Comparison of ENCODE assay signal across 8 cellular contexts in genomic region chr4:1899149-1900086, GRCh38. TPM values are rescaled to one million over a fixed set of nuclear protein-coding genes. Genes with fewer than 3 reads are reported as not detected.
A peak's percentile ranks its signal among the peaks of the same experiment; 100 is the strongest.
DNase-seq lines count a peak whose midpoint lies in the region; ATAC-seq and TF ChIP-seq lines count a peak whose summit lies in the region.

No MANE protein-coding gene starts in this region.

- CTCF ChIA-PET in Panc1 (lab: Charles Lee) = interaction anchor here (0.6 kb wide), 1 partner anchor 33 kb away, joined by 7 read pairs; no protein-coding TSS in a partner anchor

- H3K27ac Mint-ChIP-seq in activated T-cell treated with anti-CD3 and anti-CD28 coated beads, Interleukin-2, amount 50 U/mL, for 72 hours = peak overlapping the region; percentile 78

- H3K27me3 Mint-ChIP-seq in activated T-cell treated with anti-CD3 and anti-CD28 coated beads, Interleukin-2, amount 50 U/mL, for 72 hours (ENCODE audit: low read depth) = no peaks in the 10 kb centered on the region

- H3K4me2 ChIP-seq in neuronal stem cell (ENCODE audit: insufficient read depth, low read length, poor library complexity, severe bottlenecking) = no peak overlapping the region

- in situ Hi-C loops in Panc1 (cut with HindIII; ENCODE audit: low pct_unique_long_range_greater_than_20kb, low sequenced_read_pairs) = no loop called here

- H2BK15ac ChIP-seq in neuronal stem cell (ENCODE audit: low read length) = no peak overlapping the region

- H3K4me3 ChIP-seq in Panc1 (ENCODE audit: low read depth in 2 of 2, low read length in 2 of 2) = no peak overlapping the region
- H3K4me3 ChIP-seq in fibroblast of mammary gland (ENCODE audit: control insufficient read depth, low read depth, low read length) = no peak overlapping the region
- no peak overlapping the region for H3K4me3 ChIP-seq in neuronal stem cell (ENCODE audit: low read length in 2 of 2)
- H3K4me3 ChIP-seq in stomach = no peak overlapping the region

- no peak for TF ChIP-seq EP300 in Ishikawa (IDR thresholded peaks at IDR 0.05; ENCODE audit: borderline replicate concordance)
- no peak for TF ChIP-seq EP300 in stomach (IDR thresholded peaks at IDR 0.05)

- no CpG with 5 or more reads among the region's 15 CpGs for WGBS in neuronal stem cell (ENCODE audit: extremely low coverage in 2 of 2, insufficient read length in 2 of 2, insufficient replicate concordance in 1 of 2), 2 donors
- 12 to 21% (median 20%) methylated on average over 14 to 15 of the region's 15 CpGs for WGBS in stomach, 5 donors

- POLR2A ChIA-PET in Panc1 (lab: Charles Lee) = no interaction called here

- intact Hi-C loops in Panc1 (cut with micrococcal nuclease; ENCODE audit: unreplicated experiment) = no loop called here
- intact Hi-C loops in stomach (cut with DNase I; ENCODE audit: low total_unique reads) = loop anchor here (10.0 kb wide), 1 partner anchor 85 kb away; no protein-coding TSS in a partner anchor

- H3K27ac ChIP-seq in Panc1 (ENCODE audit: low read length) = no peak overlapping the region; the same call in 1 of the 2 replicates
- H3K27ac ChIP-seq in neuronal stem cell (replicated peaks; ENCODE audit: low read length) = no peak overlapping the region
- H3K27ac ChIP-seq in stomach = no peak overlapping the region

- TF ChIP-seq CTCF in Panc1 (IDR thresholded peaks at IDR 0.05) (peak; percentile 85), fibroblast of mammary gland (conservative IDR thresholded peaks at IDR 0.05; ENCODE audit: control insufficient read depth, insufficient read depth, low read depth, low read length) (peak; percentile 79), stomach (IDR thresholded peaks at IDR 0.05) (peak in 5 of 7 experiments; percentile 71 to 92 (median 84))

- no peak overlapping the region for H4K8ac ChIP-seq in neuronal stem cell (ENCODE audit: low read depth, low read length)

- peaks cover 16% of the 10 kb centered on the region for H3K79me1 ChIP-seq in neuronal stem cell (ENCODE audit: low read depth, low read length)

- H3K9me3 ChIP-seq in Panc1 (ENCODE audit: control insufficient read depth, insufficient read depth, low read depth, low read length) = no peaks in the 10 kb centered on the region
- peaks cover 0 to 2% of the 10 kb centered on the region in 2 donors for H3K9me3 ChIP-seq in neuronal stem cell (replicated peaks in 1 of 2; ENCODE audit: control insufficient read depth in 2 of 2, insufficient read depth in 1 of 2, low read depth in 1 of 2, low read length in 2 of 2)
- H3K9me3 ChIP-seq in stomach = no peaks in the 10 kb centered on the region

- H3K9ac ChIP-seq in neuronal stem cell (ENCODE audit: low read depth, low read length, poor library complexity) = no peak overlapping the region

- no peak overlapping the region for H4K91ac ChIP-seq in neuronal stem cell (ENCODE audit: low read depth, low read length, poor library complexity)

- TF ChIP-seq POLR2A in stomach (IDR thresholded peaks at IDR 0.05) = no peak

- H3K4ac ChIP-seq in neuronal stem cell (ENCODE audit: low read length) = no peak overlapping the region

- H3K23ac ChIP-seq in neuronal stem cell (ENCODE audit: low read depth, low read length, poor library complexity) = no peak overlapping the region

- TF ChIP-seq RAD21 in Ishikawa (IDR thresholded peaks at IDR 0.05; ENCODE audit: low read depth) = peak; percentile 58

- peak overlapping the region in 1 of 2 donors; percentile 62 for H3K4me3 Mint-ChIP-seq in activated T-cell treated with anti-CD3 and anti-CD28 coated beads, Interleukin-2, amount 50 U/mL, for 72 hours

- H3K27me3 ChIP-seq in Panc1 (ENCODE audit: control insufficient read depth, insufficient read depth, low read length) (no peaks in the 10 kb centered on the region), neuronal stem cell (ENCODE audit: control insufficient read depth in 3 of 3, insufficient read depth in 3 of 3, low read depth in 1 of 3, low read length in 3 of 3) (no peaks in the 10 kb centered on the region), stomach (no peaks in the 10 kb centered on the region)

- H3K18ac ChIP-seq in neuronal stem cell (ENCODE audit: low read length) = no peak overlapping the region

- peaks cover 10% of the 10 kb centered on the region; the same call in 1 of the 2 replicates for H3K4me1 ChIP-seq in Panc1 (ENCODE audit: control insufficient read depth, insufficient read depth, low read length)
- H3K4me1 ChIP-seq in neuronal stem cell (ENCODE audit: control insufficient read depth in 2 of 2, insufficient read depth in 1 of 2, low read depth in 1 of 2, low read length in 2 of 2) = peaks cover 0 to 2% of the 10 kb centered on the region in 2 donors
- peaks cover 0 to 11% (median 3%) of the 10 kb centered on the region in 4 donors for H3K4me1 ChIP-seq in stomach

- H2BK120ac ChIP-seq in neuronal stem cell (ENCODE audit: low read depth, low read length) = no peak overlapping the region

- H3K14ac ChIP-seq in neuronal stem cell (ENCODE audit: low read length) = no peak overlapping the region

- H2BK5ac ChIP-seq in neuronal stem cell (ENCODE audit: low read length) = no peak overlapping the region

- H2AK5ac ChIP-seq in neuronal stem cell (ENCODE audit: low read depth, low read length) = no peak overlapping the region

- no peak overlapping the region for H2AFZ ChIP-seq in neuronal stem cell (ENCODE audit: low read length)

- DNase-seq in COLO829 (ENCODE audit: low spot score) (peak; percentile 88), Panc1 (ENCODE audit: low read depth, low spot score) (peak; percentile 41), fibroblast of mammary gland (ENCODE audit: low read depth) (peak; percentile 82), neuronal stem cell (ENCODE audit: low spot score) (peak; percentile 74), stomach (peak; percentile 73)
- DNase-seq in activated T-cell treated with anti-CD3 and anti-CD28 coated beads, Interleukin-2, amount 50 U/mL, for 72 hours = peak; percentile 71 to 80

- H3K36me3 ChIP-seq in Panc1 (ENCODE audit: control insufficient read depth, insufficient read depth, low read length) (peaks cover 2% of the 10 kb centered on the region; the same call in 1 of the 2 replicates), neuronal stem cell (replicated peaks in 1 of 2; ENCODE audit: control insufficient read depth in 2 of 2, insufficient read depth in 2 of 2, low read length in 2 of 2) (peaks cover 25 to 73% of the 10 kb centered on the region in 2 donors), stomach (peaks cover 18 to 40% (median 30%) of the 10 kb centered on the region in 4 donors)

- H3K36me3 Mint-ChIP-seq in activated T-cell treated with anti-CD3 and anti-CD28 coated beads, Interleukin-2, amount 50 U/mL, for 72 hours (ENCODE audit: insufficient read depth in 2 of 2) = peaks cover 8 to 36% of the 10 kb centered on the region in 2 donors

- no TSS peak for BruUV-seq in Panc1 (replicated peaks; lab: Mats Ljungman, UMichigan)

- no peak overlapping the region for H2BK12ac ChIP-seq in neuronal stem cell (ENCODE audit: low read length)

- no peaks in the 10 kb centered on the region for H3K9me3 Mint-ChIP-seq in activated T-cell treated with anti-CD3 and anti-CD28 coated beads, Interleukin-2, amount 50 U/mL, for 72 hours

- peak; percentile 76 for ATAC-seq in GM21423 (IDR thresholded peaks at IDR 0.05; ENCODE audit: unreplicated experiment)
- peak; percentile 91 for ATAC-seq in Panc1
- peak; percentile 93 to 95 for ATAC-seq in activated T-cell treated with anti-CD3 and anti-CD28 coated beads, Interleukin-2, amount 50 U/mL, for 72 hours (replicated peaks in 1 of 2)

- peaks cover 42% of the 10 kb centered on the region for H3K4me1 Mint-ChIP-seq in activated T-cell treated with anti-CD3 and anti-CD28 coated beads, Interleukin-2, amount 50 U/mL, for 72 hours (ENCODE audit: low read depth)

TF ChIP-seq in Ishikawa, 13 proteins besides CTCF, POLR2A, EP300 and RAD21 (continues in another document):
- TF ChIP-seq USF1 (IDR thresholded peaks at IDR 0.05) (no peak), TAF1 (IDR thresholded peaks at IDR 0.05; ENCODE audit: low read depth) (no peak), EGR1 (IDR thresholded peaks at IDR 0.05) (no peak), MAX (IDR thresholded peaks at IDR 0.05) (no peak), CREB1 (IDR thresholded peaks at IDR 0.05; ENCODE audit: low read depth) (no peak)

RNA-seq across cellular contexts. Expression of gene NSD2, which starts 28.2 kb away (rescaled TPM):
- total RNA-seq in Panc1 (2021; ENCODE audit: unreplicated experiment) = 116 TPM
- polyA plus RNA-seq in Panc1 (2012; ENCODE audit: insufficient read length) = 59.7 TPM
- 100 to 1,000 TPM; 232 to 268 TPM for total RNA-seq in activated T-cell treated with anti-CD3 and anti-CD28 coated beads, Interleukin-2, amount 50 U/mL, for 72 hours
- 119 TPM for polyA plus RNA-seq in neuronal stem cell (2013, experiment 1 of 2)
- polyA plus RNA-seq in neuronal stem cell (2013, experiment 2 of 2) = 115 TPM
- total RNA-seq in stomach = 100 to 1,000 TPM in 2 of 5 donors, 10 to 100 TPM in 3; 55.6 to 176 (median 66.1) TPM
- 10 to 100 TPM in 1 of 3 donors, 1 to 10 TPM in 2; 4.9 to 10.5 (median 9.4) TPM for polyA plus RNA-seq in stomach

RNA-seq across cellular contexts. Expression of gene LETM1, which starts 43.5 kb away (rescaled TPM):
- total RNA-seq in Panc1 (2021; ENCODE audit: unreplicated experiment) = 67.6 TPM
- polyA plus RNA-seq in Panc1 (2012; ENCODE audit: insufficient read length) = 54.8 TPM
- total RNA-seq in activated T-cell treated with anti-CD3 and anti-CD28 coated beads, Interleukin-2, amount 50 U/mL, for 72 hours = 10 to 100 TPM; 28.2 to 40.3 TPM
- 12.8 TPM for polyA plus RNA-seq in neuronal stem cell (2013, experiment 1 of 2)
- polyA plus RNA-seq in neuronal stem cell (2013, experiment 2 of 2) = 13.8 TPM
- 100 to 1,000 TPM in 1 of 5 donors, 10 to 100 TPM in 4; 46.4 to 255 (median 58.9) TPM for total RNA-seq in stomach
- 10 to 100 TPM in 2 of 3 donors, 1 to 10 TPM in 1; 5.3 to 12.2 (median 10.3) TPM for polyA plus RNA-seq in stomach
